ENCODE assay signal across 8 cellular contexts in genomic region chr7:27576360-27576944, GRCh38.
DNase-seq lines count a peak whose midpoint lies in the region; ATAC-seq and TF ChIP-seq lines count a peak whose summit lies in the region.

No MANE protein-coding gene starts in this region.

- H3K36me3 Mint-ChIP-seq in chondrocyte (ENCODE audit: low read depth): peaks cover 5% of the 10 kb centered on the region

- H3K9me3 Mint-ChIP-seq in chondrocyte (ENCODE audit: low read depth): no peaks in the 10 kb centered on the region

- H3K4me3 Mint-ChIP-seq in chondrocyte (ENCODE audit: unreplicated experiment): no peak overlapping the region

- no peaks in the 10 kb centered on the region for H3K9me3 ChIP-seq in right lobe of liver

- H3K27me3 Mint-ChIP-seq in chondrocyte (ENCODE audit: low read depth): no peaks in the 10 kb centered on the region

- peaks cover 0 to 19% (median 0%) of the 10 kb centered on the region in 4 donors for H3K4me1 ChIP-seq in right lobe of liver

- DNase-seq in AML-193 (lab: John Stamatoyannopoulos, UW) (peak; percentile 58 to 69), HFF-Myc (ENCODE audit: extremely low read depth, low read depth) (peak; percentile 31), NCI-H82 (lab: John Stamatoyannopoulos, UW) (peak; percentile 80), chondrocyte (ENCODE audit: low spot score) (no peak), right lobe of liver (no peak)

- H3K4me3 ChIP-seq in HFF-Myc (replicated peaks; ENCODE audit: low read depth, low read length) (no peak overlapping the region), right lobe of liver (no peak overlapping the region)

- TF ChIP-seq CTCF in HFF-Myc (IDR thresholded peaks at IDR 0.05; ENCODE audit: low read depth, low read length, missing control alignments) (peak; percentile 41), chondrocyte (IDR thresholded peaks at IDR 0.05) (peak; percentile 89), right lobe of liver (IDR thresholded peaks at IDR 0.05) (peak; percentile 52 to 76 (median 67))

- H3K4me1 Mint-ChIP-seq in chondrocyte (ENCODE audit: low read depth): no peaks in the 10 kb centered on the region

- H3K27ac Mint-ChIP-seq in chondrocyte (ENCODE audit: unreplicated experiment): no peak overlapping the region

- no peaks in the 10 kb centered on the region for H3K27me3 ChIP-seq in right lobe of liver

- H3K27ac ChIP-seq in right lobe of liver: no peak overlapping the region

- WGBS in right lobe of liver (ENCODE audit: insufficient coverage, low coverage, low lambda C conversion rate, missing lambda C conversion rate): 68% methylated on average over 3 of the region's 3 CpGs

- ATAC-seq in right lobe of liver (peak; percentile 65 to 72 (median 68)), GM19351 (IDR thresholded peaks at IDR 0.05; ENCODE audit: unreplicated experiment) (no peak), HG02678 (IDR thresholded peaks at IDR 0.05; ENCODE audit: unreplicated experiment) (no peak), GM21367 (IDR thresholded peaks at IDR 0.05; ENCODE audit: unreplicated experiment) (no peak)

- TF ChIP-seq POLR2A in right lobe of liver (IDR thresholded peaks at IDR 0.05): no peak

- no peaks in the 10 kb centered on the region for H3K36me3 ChIP-seq in right lobe of liver

- intact Hi-C loops in right lobe of liver (cut with DNase I): no loop called here

Comparison
In these comparisons a context has a peak if more than half of its experiments do, and no peak if none do; other contexts are left out.
1. DNase-seq: peak in AML-193 (2 of 2), HFF-Myc (single experiment) and NCI-H82 (single experiment); none in chondrocyte (single experiment) and right lobe of liver (0 of 3).
2. ATAC-seq: peak in right lobe of liver (4 of 4); none in GM19351 (single experiment), HG02678 (single experiment) and GM21367 (single experiment).
3. Peak in every context shown above with its lines, with median percentiles within 50 percentile points of each other: CTCF ChIP-seq.